1 cellular context compared by ENCODE assay signal in the genomic region with DNA sequence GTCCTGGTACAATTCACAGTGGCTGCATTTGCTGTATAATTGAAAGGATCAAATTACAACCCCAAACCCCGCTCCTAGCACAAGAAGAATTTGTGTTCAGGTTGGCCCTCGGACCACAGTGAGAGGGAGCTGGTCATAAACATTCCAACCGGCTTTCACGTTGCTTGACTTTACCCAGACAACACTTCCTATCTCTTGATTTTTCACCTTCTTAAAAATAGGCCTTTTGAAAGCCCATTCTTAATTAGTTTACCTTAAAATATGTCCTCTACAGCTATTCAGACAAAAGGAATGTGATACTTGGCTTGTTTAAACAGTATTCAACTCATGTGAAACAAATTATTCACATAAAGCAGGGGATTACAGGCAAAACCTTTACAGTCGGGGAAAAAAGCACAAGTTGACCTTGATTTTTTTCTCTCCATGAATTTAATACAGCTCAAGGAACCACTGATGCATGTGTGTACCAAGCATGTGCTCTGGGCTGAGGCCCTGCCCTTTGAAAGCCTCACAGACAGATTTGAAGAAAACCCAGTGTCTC.
TF ChIP-seq lines count a peak whose summit lies in the region.

No MANE protein-coding gene starts in this region.

TF ChIP-seq in IMR-90, 13 proteins besides CTCF, POLR2A, EP300 and RAD21:
- no peak for TF ChIP-seq CHD1 (IDR thresholded peaks at IDR 0.05; ENCODE audit: low read depth, low read length)
- no peak for TF ChIP-seq BHLHE40 (IDR thresholded peaks at IDR 0.05; ENCODE audit: low read depth, low read length)
- no peak for TF ChIP-seq CEBPB (IDR thresholded peaks at IDR 0.05; ENCODE audit: low read depth, low read length)
- TF ChIP-seq RCOR1 (IDR thresholded peaks at IDR 0.05; ENCODE audit: insufficient replicate concordance, low read length) = no peak
- no peak for TF ChIP-seq RFX5 (IDR thresholded peaks at IDR 0.05; ENCODE audit: low read depth, low read length)
- no peak for TF ChIP-seq NFE2L2 (IDR thresholded peaks at IDR 0.05; ENCODE audit: low read depth, low read length)
TF ChIP-seq in IMR-90: peak in this region for 0.
